ENCODE assay signal across 19 cellular contexts in the genomic region with DNA sequence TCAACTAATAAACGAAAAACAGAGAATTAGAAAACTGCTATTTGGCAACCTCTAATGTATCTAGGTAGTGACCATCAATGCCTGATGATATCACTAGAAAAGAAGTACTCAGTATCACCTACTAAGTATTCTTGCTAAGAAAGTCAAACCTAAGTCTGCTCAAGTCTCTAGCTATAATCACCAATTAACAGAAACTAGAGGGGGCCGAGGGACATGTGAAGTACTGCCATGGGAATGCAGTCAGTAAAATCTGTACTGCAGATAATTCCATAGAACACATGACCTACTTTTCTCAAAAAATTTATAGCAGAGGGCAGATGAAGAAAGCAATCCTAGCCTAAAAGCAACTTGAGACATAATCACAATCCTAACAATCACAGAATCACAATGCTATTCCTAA. TPM values are rescaled to one million over a fixed set of nuclear protein-coding genes. Genes with fewer than 3 reads are reported as not detected.
DNase-seq lines count a peak whose midpoint lies in the region; ATAC-seq and TF ChIP-seq lines count a peak whose summit lies in the region.
"Had no signal": no experiment of that assay in that cellular context is flagged by ENCODE, and none has a peak within 500 bp of the region (broad histone marks: within the 10 kb centered on the region; RNA-seq: fewer than 3 reads in every experiment).

No MANE protein-coding gene starts in this region.

- no peak overlapping the region for H3K4me3 Mint-ChIP-seq in endodermal cell
- H3K4me3 Mint-ChIP-seq in activated naive CD4-positive, alpha-beta T cell treated with anti-CD3 and anti-CD28 coated beads, Interleukin-2, amount 10 ng/mL, durations not matched to agents 7 days and 5 days = no peak overlapping the region
- H3K4me3 Mint-ChIP-seq: B cell; CD4-positive, alpha-beta T cell; CD8-positive, alpha-beta T cell had no signal

- DNase-seq in endodermal cell = peak; percentile 71
- peak; percentile 64 for DNase-seq in mesendoderm
- DNase-seq in retina = peak; percentile 11
- no peak for DNase-seq in T1000 (lab: John Stamatoyannopoulos, UW)
- DNase-seq in activated naive CD4-positive, alpha-beta T cell treated with anti-CD3 and anti-CD28 coated beads, Interleukin-2, amount 10 ng/mL, durations not matched to agents 7 days and 5 days = no peak
- DNase-seq: 8988T; ACHN; AML-193; Caco-2; Calu3; CD4-positive, alpha-beta T cell; CD8-positive, alpha-beta T cell; DMS79 treated with DMSO at 0.1 percent for 48 hours; GF-D8 had no signal

- H3K27me3 ChIP-seq in endodermal cell (ENCODE audit: control insufficient read depth, insufficient read depth, low read length, poor library complexity, severe bottlenecking) = no peaks in the 10 kb centered on the region
- H3K27me3 ChIP-seq in mesendoderm (ENCODE audit: insufficient read depth, low read length, poor library complexity) = peaks cover 2% of the 10 kb centered on the region
- H3K27me3 ChIP-seq: BLaER1 treated with 17β-estradiol and CSF1 and Interleukin-3, amounts not matched to agents 10 nM and 100 nM had no signal

- H3K36me3 ChIP-seq in endodermal cell (ENCODE audit: control insufficient read depth, insufficient read depth, low read length) (no peaks in the 10 kb centered on the region), mesendoderm (ENCODE audit: control insufficient read depth, insufficient read depth, low read length) (no peaks in the 10 kb centered on the region)
- H3K36me3 ChIP-seq: BLaER1 treated with 17β-estradiol and CSF1 and Interleukin-3, amounts not matched to agents 10 nM and 100 nM had no signal

- no peak overlapping the region for H2BK5ac ChIP-seq in mesendoderm (ENCODE audit: low read length)

- no peak overlapping the region for H2BK120ac ChIP-seq in mesendoderm (ENCODE audit: low read depth, low read length)

- no peak for ATAC-seq in HG03457 (IDR thresholded peaks at IDR 0.05; ENCODE audit: unreplicated experiment)
- ATAC-seq: CD8-positive, alpha-beta T cell had no signal

- H3K56ac ChIP-seq in mesendoderm (ENCODE audit: low read length) = no peak overlapping the region

- CTCF ChIA-PET in activated naive CD4-positive, alpha-beta T cell treated with anti-CD3 and anti-CD28 coated beads, Interleukin-2, amount 10 ng/mL, durations not matched to agents 7 days and 5 days (lab: Charles Lee) = no interaction called here

- H2AK5ac ChIP-seq in mesendoderm (ENCODE audit: low read length) = no peak overlapping the region

- H3K9ac ChIP-seq in endodermal cell (ENCODE audit: extremely low read depth, low read length, poor library complexity, severe bottlenecking) = no peak overlapping the region
- H3K9ac ChIP-seq in mesendoderm (ENCODE audit: low read length) = no peak overlapping the region
- H3K9ac ChIP-seq: BLaER1 treated with 17β-estradiol and CSF1 and Interleukin-3, amounts not matched to agents 10 nM and 100 nM had no signal

- peaks cover 3% of the 10 kb centered on the region for H3K4me1 ChIP-seq in endodermal cell (ENCODE audit: control insufficient read depth, insufficient read depth, low read length)
- no peaks in the 10 kb centered on the region for H3K4me1 ChIP-seq in mesendoderm (ENCODE audit: control insufficient read depth, low read depth, low read length)
- H3K4me1 ChIP-seq: BLaER1 treated with 17β-estradiol and CSF1 and Interleukin-3, amounts not matched to agents 10 nM and 100 nM; Caco-2 had no signal

- H4K8ac ChIP-seq in mesendoderm (ENCODE audit: low read depth, low read length) = no peak overlapping the region

- H3K27ac ChIP-seq in endodermal cell (ENCODE audit: low read depth, low read length) (no peak overlapping the region), mesendoderm (ENCODE audit: low read depth, low read length) (no peak overlapping the region)
- H3K27ac ChIP-seq: BLaER1 treated with 17β-estradiol and CSF1 and Interleukin-3, amounts not matched to agents 10 nM and 100 nM; C4-2B had no signal

- H3K4me2 ChIP-seq in mesendoderm (ENCODE audit: low read length) = no peak overlapping the region
- H3K4me2 ChIP-seq: BLaER1 treated with 17β-estradiol and CSF1 and Interleukin-3, amounts not matched to agents 10 nM and 100 nM had no signal

- no peak overlapping the region for H2BK15ac ChIP-seq in mesendoderm (replicated peaks; ENCODE audit: low read depth)

- H3K18ac ChIP-seq in mesendoderm (ENCODE audit: low read length) = no peak overlapping the region

- no peaks in the 10 kb centered on the region for H3K79me2 ChIP-seq in mesendoderm (ENCODE audit: control insufficient read depth, insufficient read depth, low read length)

- no peak overlapping the region for H3K23ac ChIP-seq in mesendoderm (ENCODE audit: low read length)

- H3K27me3 Mint-ChIP-seq in endodermal cell (ENCODE audit: insufficient read depth) = no peaks in the 10 kb centered on the region
- peaks cover 13% of the 10 kb centered on the region for H3K27me3 Mint-ChIP-seq in activated naive CD4-positive, alpha-beta T cell treated with anti-CD3 and anti-CD28 coated beads, Interleukin-2, amount 10 ng/mL, durations not matched to agents 7 days and 5 days

- H3K27ac Mint-ChIP-seq in endodermal cell = peak overlapping the region; percentile 10
- H3K27ac Mint-ChIP-seq in activated naive CD4-positive, alpha-beta T cell treated with anti-CD3 and anti-CD28 coated beads, Interleukin-2, amount 10 ng/mL, durations not matched to agents 7 days and 5 days = no peak overlapping the region
- H3K27ac Mint-ChIP-seq: B cell; CD4-positive, alpha-beta T cell; CD8-positive, alpha-beta T cell had no signal

- H3K79me1 ChIP-seq in mesendoderm (ENCODE audit: low read length) = no peaks in the 10 kb centered on the region

- H3K9me3 ChIP-seq in endodermal cell (ENCODE audit: control insufficient read depth, low read length) = no peaks in the 10 kb centered on the region
- H3K9me3 ChIP-seq: BLaER1 treated with 17β-estradiol and CSF1 and Interleukin-3, amounts not matched to agents 10 nM and 100 nM; Caco-2 had no signal

- H3K36me3 Mint-ChIP-seq in endodermal cell (ENCODE audit: low read depth) = no peaks in the 10 kb centered on the region
- no peaks in the 10 kb centered on the region for H3K36me3 Mint-ChIP-seq in activated naive CD4-positive, alpha-beta T cell treated with anti-CD3 and anti-CD28 coated beads, Interleukin-2, amount 10 ng/mL, durations not matched to agents 7 days and 5 days
- H3K36me3 Mint-ChIP-seq: CD8-positive, alpha-beta T cell had no signal

- no peak for TF ChIP-seq CTCF in endodermal cell (conservative IDR thresholded peaks at IDR 0.05)

- no peaks in the 10 kb centered on the region for H3K9me3 Mint-ChIP-seq in endodermal cell
- no peaks in the 10 kb centered on the region for H3K9me3 Mint-ChIP-seq in activated naive CD4-positive, alpha-beta T cell treated with anti-CD3 and anti-CD28 coated beads, Interleukin-2, amount 10 ng/mL, durations not matched to agents 7 days and 5 days
- H3K9me3 Mint-ChIP-seq: CD4-positive, alpha-beta T cell; CD8-positive, alpha-beta T cell had no signal

- H3K4ac ChIP-seq in mesendoderm (ENCODE audit: low read depth, low read length) = no peak overlapping the region

- no peak overlapping the region for H3K4me3 ChIP-seq in endodermal cell (ENCODE audit: low read length)
- H3K4me3 ChIP-seq in mesendoderm (ENCODE audit: low read length) = no peak overlapping the region
- H3K4me3 ChIP-seq: BLaER1 treated with 17β-estradiol and CSF1 and Interleukin-3, amounts not matched to agents 10 nM and 100 nM had no signal

- no peak overlapping the region for H4K5ac ChIP-seq in mesendoderm (ENCODE audit: low read length)

- WGBS in endodermal cell (ENCODE audit: insufficient coverage in 1 of 2, insufficient read length in 1 of 2), 2 experiments = 40 to 80% methylated on average over 1 to 2 of the region's 2 CpGs
- WGBS in mesendoderm (ENCODE audit: extremely low coverage, insufficient coverage, low lambda C conversion rate) = no CpG with 5 or more reads among the region's 2 CpGs

- peaks cover 26% of the 10 kb centered on the region for H3K4me1 Mint-ChIP-seq in endodermal cell
- H3K4me1 Mint-ChIP-seq in activated naive CD4-positive, alpha-beta T cell treated with anti-CD3 and anti-CD28 coated beads, Interleukin-2, amount 10 ng/mL, durations not matched to agents 7 days and 5 days = no peaks in the 10 kb centered on the region
- H3K4me1 Mint-ChIP-seq: B cell had no signal

RNA-seq across cellular contexts. Expression of gene CPEB1, which starts 51.4 kb away (rescaled TPM):
- total RNA-seq in endodermal cell = 1 to 10 TPM; 1.0 to 1.4 TPM
- polyA plus RNA-seq in endodermal cell (2013, experiment 1 of 2) = 2.8 TPM
- 3.2 TPM for polyA plus RNA-seq in endodermal cell (2013, experiment 2 of 2)
- 0.65 TPM for polyA plus RNA-seq in mesendoderm (2013, experiment 1 of 2)
- polyA plus RNA-seq in mesendoderm (2013, experiment 2 of 2) = 0.49 TPM
- total RNA-seq: A673 had no signal

RNA-seq across cellular contexts. Expression of gene RPS17, which starts 55.5 kb away (rescaled TPM):
- total RNA-seq in endodermal cell = 1,000 to 10,000 TPM; 1,918 to 2,023 TPM
- 2,836 TPM for polyA plus RNA-seq in endodermal cell (2013, experiment 1 of 2)
- polyA plus RNA-seq in endodermal cell (2013, experiment 2 of 2) = 2,786 TPM
- 4,887 TPM for polyA plus RNA-seq in mesendoderm (2013, experiment 1 of 2)
- polyA plus RNA-seq in mesendoderm (2013, experiment 2 of 2) = 4,912 TPM

Comparison
In these comparisons a context has a peak if more than half of its experiments do, and no peak if none do; other contexts are left out.
1. DNase-seq: peak in endodermal cell (single experiment), mesendoderm (single experiment) and retina (single experiment); none in T1000 (single experiment) and activated naive CD4-positive, alpha-beta T cell treated with anti-CD3 and anti-CD28 coated beads, Interleukin-2, amount 10 ng/mL, durations not matched to agents 7 days and 5 days (single experiment).